Comparison of ENCODE assay signal across 8 cellular contexts in genomic region chr21:33299181-33299752, GRCh38. TPM values are rescaled to one million over a fixed set of nuclear protein-coding genes. Genes with fewer than 3 reads are reported as not detected.
DNase-seq lines count a peak whose midpoint lies in the region; ATAC-seq and TF ChIP-seq lines count a peak whose summit lies in the region.

No MANE protein-coding gene starts in this region.

- no peak overlapping the region for H3K9ac ChIP-seq in NT2/D1 (ENCODE audit: insufficient read length, low read depth)

- H3K27me3 Mint-ChIP-seq in chondrocyte (ENCODE audit: low read depth): no peaks in the 10 kb centered on the region

- peak overlapping the region; percentile 49 to 66 for H3K27ac Mint-ChIP-seq in activated naive CD4-positive, alpha-beta T cell treated with anti-CD3 and anti-CD28 coated beads, Interleukin-2, amount 50 U/mL, for 72 hours
- H3K27ac Mint-ChIP-seq in chondrocyte (ENCODE audit: unreplicated experiment): no peak overlapping the region

- H3K9me3 ChIP-seq in NT2/D1 (ENCODE audit: insufficient read depth, low read length): no peaks in the 10 kb centered on the region

- H3K36me3 Mint-ChIP-seq in activated naive CD4-positive, alpha-beta T cell treated with anti-CD3 and anti-CD28 coated beads, Interleukin-2, amount 50 U/mL, for 72 hours: peaks cover 0 to 14% of the 10 kb centered on the region in 2 donors
- peaks cover 8% of the 10 kb centered on the region for H3K36me3 Mint-ChIP-seq in chondrocyte (ENCODE audit: low read depth)

- DNase-seq in NT2/D1 (ENCODE audit: low read depth, low spot score) (peak; percentile 9), chondrocyte (ENCODE audit: low spot score) (no peak), mucosa of gallbladder (ENCODE audit: low spot score) (no peak), NCI-H2029 treated with DMSO at 0.1 percent for 48 hours (lab: John Stamatoyannopoulos, UW) (no peak)
- peak in 1 of 2 donors; percentile 42 for DNase-seq in activated naive CD4-positive, alpha-beta T cell treated with anti-CD3 and anti-CD28 coated beads, Interleukin-2, amount 50 U/mL, for 72 hours (ENCODE audit: low spot score in 2 of 2)
- peak; percentile 26 for DNase-seq in stimulated activated CD4-positive, alpha-beta T cell treated with anti-CD3 and anti-CD28 coated beads, Interleukin-2, amount 100 ng/mL, for 4 hours (ENCODE audit: low read depth)

- TF ChIP-seq CTCF in GM12873 (IDR thresholded peaks at IDR 0.05; ENCODE audit: insufficient read depth, low read depth, low read length, missing control alignments): peak; percentile 57
- TF ChIP-seq CTCF in chondrocyte (IDR thresholded peaks at IDR 0.05): no peak

- no peaks in the 10 kb centered on the region for H3K4me1 ChIP-seq in NT2/D1 (ENCODE audit: insufficient read depth, insufficient read length)

- H3K36me3 ChIP-seq in NT2/D1 (ENCODE audit: insufficient read depth, insufficient read length, low read length): peaks cover 5% of the 10 kb centered on the region

- H3K9me3 Mint-ChIP-seq in activated naive CD4-positive, alpha-beta T cell treated with anti-CD3 and anti-CD28 coated beads, Interleukin-2, amount 50 U/mL, for 72 hours: no peaks in the 10 kb centered on the region
- H3K9me3 Mint-ChIP-seq in chondrocyte (ENCODE audit: low read depth): no peaks in the 10 kb centered on the region

- no peaks in the 10 kb centered on the region for H3K27me3 ChIP-seq in NT2/D1 (ENCODE audit: insufficient read depth, insufficient read length)

- no peak overlapping the region for H3K4me3 Mint-ChIP-seq in chondrocyte (ENCODE audit: unreplicated experiment)

- H3K4me1 Mint-ChIP-seq in chondrocyte (ENCODE audit: low read depth): peaks cover 3% of the 10 kb centered on the region

- no peak overlapping the region for H3K4me3 ChIP-seq in NT2/D1 (ENCODE audit: insufficient read length, low read depth)

- ATAC-seq in GM21723 (IDR thresholded peaks at IDR 0.05; ENCODE audit: unreplicated experiment): peak; percentile 64
- peak; percentile 85 to 93 for ATAC-seq in activated naive CD4-positive, alpha-beta T cell treated with anti-CD3 and anti-CD28 coated beads, Interleukin-2, amount 50 U/mL, for 72 hours

RNA-seq across cellular contexts. Expression of gene IFNAR1, which starts 25.5 kb away (rescaled TPM):
- 10 to 100 TPM; 21.9 to 26.4 TPM for total RNA-seq in activated naive CD4-positive, alpha-beta T cell treated with anti-CD3 and anti-CD28 coated beads, Interleukin-2, amount 50 U/mL, for 72 hours
- total RNA-seq in chondrocyte: 40.3 to 52.3 TPM (median 47.7 TPM) in 3 replicates
- 59.0 TPM for total RNA-seq in mucosa of gallbladder

RNA-seq across cellular contexts. Expression of gene IL10RB, which starts 33.1 kb away (rescaled TPM):
- 10 to 100 TPM; 21.4 to 33.5 TPM for total RNA-seq in activated naive CD4-positive, alpha-beta T cell treated with anti-CD3 and anti-CD28 coated beads, Interleukin-2, amount 50 U/mL, for 72 hours
- total RNA-seq in chondrocyte (17.4 to 23.5 TPM (median 19.0 TPM) in 3 replicates), mucosa of gallbladder (31.2 TPM)

Comparison
In these comparisons a context has a peak if more than half of its experiments do, and no peak if none do; other contexts are left out.
1. DNase-seq: peak in NT2/D1 (single experiment) and stimulated activated CD4-positive, alpha-beta T cell treated with anti-CD3 and anti-CD28 coated beads, Interleukin-2, amount 100 ng/mL, for 4 hours (single experiment); none in chondrocyte (single experiment), mucosa of gallbladder (single experiment) and NCI-H2029 treated with DMSO at 0.1 percent for 48 hours (single experiment).